Comparison of ENCODE assay signal across 23 cellular contexts in genomic region chr5:53053364-53053763, GRCh38. TPM values are rescaled to one million over a fixed set of nuclear protein-coding genes. Genes with fewer than 3 reads are reported as not detected.
DNase-seq lines count a peak whose midpoint lies in the region; ATAC-seq lines count a peak whose summit lies in the region.
"Had no signal": no experiment of that assay in that cellular context is flagged by ENCODE, and none has a peak within 500 bp of the region (broad histone marks: within the 10 kb centered on the region; RNA-seq: fewer than 3 reads in every experiment).

No MANE protein-coding gene starts in this region.

- no peak overlapping the region for H3K27ac Mint-ChIP-seq in activated CD8-positive, alpha-beta T cell treated with anti-CD3 and anti-CD28 coated beads, Interleukin-2, amount 10 ng/mL, durations not matched to agents 7 days and 5 days
- H3K27ac Mint-ChIP-seq: CD4-positive, CD25-positive, alpha-beta regulatory T cell; CD8-positive, alpha-beta T cell had no signal

- no peak overlapping the region for H2BK15ac ChIP-seq in neuronal stem cell (ENCODE audit: low read length)

- H3K14ac ChIP-seq in neuronal stem cell (ENCODE audit: low read length): no peak overlapping the region

- H3K27ac ChIP-seq in BLaER1 (peak overlapping the region; percentile 60), neuronal stem cell (replicated peaks; ENCODE audit: low read length) (no peak overlapping the region)
- H3K27ac ChIP-seq: A549, C4-2B, GM23248 had no signal

- peaks cover 17% of the 10 kb centered on the region for H3K36me3 Mint-ChIP-seq in activated CD8-positive, alpha-beta T cell treated with anti-CD3 and anti-CD28 coated beads, Interleukin-2, amount 10 ng/mL, durations not matched to agents 7 days and 5 days (ENCODE audit: low read depth)
- H3K36me3 Mint-ChIP-seq: CD4-positive, CD25-positive, alpha-beta regulatory T cell; CD8-positive, alpha-beta T cell had no signal

- H3K4me2 ChIP-seq in BLaER1: peak overlapping the region; percentile 52
- no peak overlapping the region for H3K4me2 ChIP-seq in neuronal stem cell (ENCODE audit: insufficient read depth, low read length, poor library complexity, severe bottlenecking)
- H3K4me2 ChIP-seq: A549 had no signal

- POLR2A ChIA-PET in activated CD8-positive, alpha-beta T cell treated with anti-CD3 and anti-CD28 coated beads, Interleukin-2, amount 10 ng/mL, durations not matched to agents 7 days and 5 days (lab: Charles Lee): no interaction called here

- no peaks in the 10 kb centered on the region for H3K9me3 Mint-ChIP-seq in activated CD8-positive, alpha-beta T cell treated with anti-CD3 and anti-CD28 coated beads, Interleukin-2, amount 10 ng/mL, durations not matched to agents 7 days and 5 days (ENCODE audit: insufficient read depth)
- H3K9me3 Mint-ChIP-seq: CD4-positive, CD25-positive, alpha-beta regulatory T cell; CD8-positive, alpha-beta T cell had no signal

- H3K27me3 ChIP-seq in BLaER1 (no peaks in the 10 kb centered on the region), neuronal stem cell (ENCODE audit: control insufficient read depth in 3 of 3, insufficient read depth in 3 of 3, low read depth in 1 of 3, low read length in 3 of 3) (no peaks in the 10 kb centered on the region)

- H2AK5ac ChIP-seq in neuronal stem cell (ENCODE audit: low read depth, low read length): no peak overlapping the region

- no peaks in the 10 kb centered on the region for H3K79me1 ChIP-seq in neuronal stem cell (ENCODE audit: low read depth, low read length)

- CTCF ChIA-PET in activated CD8-positive, alpha-beta T cell treated with anti-CD3 and anti-CD28 coated beads, Interleukin-2, amount 10 ng/mL, durations not matched to agents 7 days and 5 days (lab: Charles Lee): no interaction called here

- H3K4ac ChIP-seq in neuronal stem cell (ENCODE audit: low read length): no peak overlapping the region

- no peak for ATAC-seq in activated CD8-positive, alpha-beta T cell treated with anti-CD3 and anti-CD28 coated beads, Interleukin-2, amount 10 ng/mL, durations not matched to agents 7 days and 5 days
- ATAC-seq: A549; CD8-positive, alpha-beta T cell; GM12878 had no signal

- H3K4me3 Mint-ChIP-seq in activated CD8-positive, alpha-beta T cell treated with anti-CD3 and anti-CD28 coated beads, Interleukin-2, amount 10 ng/mL, durations not matched to agents 7 days and 5 days: no peak overlapping the region
- H3K4me3 Mint-ChIP-seq: CD4-positive, CD25-positive, alpha-beta regulatory T cell; CD8-positive, alpha-beta T cell had no signal

- H3K23ac ChIP-seq in neuronal stem cell (ENCODE audit: low read depth, low read length, poor library complexity): no peak overlapping the region

- H3K9me3 ChIP-seq in BLaER1: no peaks in the 10 kb centered on the region
- H3K9me3 ChIP-seq in neuronal stem cell (replicated peaks in 1 of 2; ENCODE audit: control insufficient read depth in 2 of 2, insufficient read depth in 1 of 2, low read depth in 1 of 2, low read length in 2 of 2): no peaks in the 10 kb centered on the region
- H3K9me3 ChIP-seq: A549, BE2C, Caco-2 had no signal

- peak overlapping the region; percentile 73 for H2AFZ ChIP-seq in neuronal stem cell (ENCODE audit: low read length)
- H2AFZ ChIP-seq: GM23248 had no signal

- no peak overlapping the region; the same call in 1 of the 2 replicates for H3K4me3 ChIP-seq in BLaER1
- H3K4me3 ChIP-seq in neuronal stem cell (ENCODE audit: low read length in 2 of 2): no peak overlapping the region
- H3K4me3 ChIP-seq: A549, GM12878, GM23248 had no signal

- H3K9ac ChIP-seq in BLaER1 (no peak overlapping the region), neuronal stem cell (ENCODE audit: low read depth, low read length, poor library complexity) (no peak overlapping the region)
- H3K9ac ChIP-seq: GM23248 had no signal

- H3K4me1 ChIP-seq in BLaER1: peaks cover 23% of the 10 kb centered on the region
- H3K4me1 ChIP-seq in neuronal stem cell (ENCODE audit: control insufficient read depth in 2 of 2, insufficient read depth in 1 of 2, low read depth in 1 of 2, low read length in 2 of 2): peaks cover 3 to 9% of the 10 kb centered on the region in 2 donors
- H3K4me1 ChIP-seq: A549, BE2C, Caco-2 had no signal

- H2BK120ac ChIP-seq in neuronal stem cell (ENCODE audit: low read depth, low read length): no peak overlapping the region

- peaks cover 7% of the 10 kb centered on the region for H3K27me3 Mint-ChIP-seq in activated CD8-positive, alpha-beta T cell treated with anti-CD3 and anti-CD28 coated beads, Interleukin-2, amount 10 ng/mL, durations not matched to agents 7 days and 5 days (ENCODE audit: low read depth)

- no peak overlapping the region for H2BK5ac ChIP-seq in neuronal stem cell (ENCODE audit: low read length)

- H4K91ac ChIP-seq in neuronal stem cell (ENCODE audit: low read depth, low read length, poor library complexity): no peak overlapping the region

- no peak overlapping the region for H2BK12ac ChIP-seq in neuronal stem cell (ENCODE audit: low read length)

- no peaks in the 10 kb centered on the region for H3K4me1 Mint-ChIP-seq in activated CD8-positive, alpha-beta T cell treated with anti-CD3 and anti-CD28 coated beads, Interleukin-2, amount 10 ng/mL, durations not matched to agents 7 days and 5 days (ENCODE audit: low read depth)
- H3K4me1 Mint-ChIP-seq: CD4-positive, CD25-positive, alpha-beta regulatory T cell had no signal

- H4K8ac ChIP-seq in neuronal stem cell (ENCODE audit: low read depth, low read length): no peak overlapping the region

- H3K36me3 ChIP-seq in BLaER1 (no peaks in the 10 kb centered on the region), neuronal stem cell (replicated peaks in 1 of 2; ENCODE audit: control insufficient read depth in 2 of 2, insufficient read depth in 2 of 2, low read length in 2 of 2) (no peaks in the 10 kb centered on the region)
- H3K36me3 ChIP-seq: BE2C had no signal

- no peaks in the 10 kb centered on the region for H4K20me1 ChIP-seq in BLaER1

- no CpG with 5 or more reads among the region's 4 CpGs for WGBS in neuronal stem cell (ENCODE audit: extremely low coverage in 2 of 2, insufficient read length in 2 of 2, insufficient replicate concordance in 1 of 2), 2 donors

- no peak overlapping the region for H3K18ac ChIP-seq in neuronal stem cell (ENCODE audit: low read length)

- DNase-seq in ELF-1 (ENCODE audit: low read depth, low spot score) (peak; percentile 72), islet precursor cell (peak; percentile 57), neuronal stem cell (ENCODE audit: low spot score) (no peak), NCI-H345 treated with DMSO at 0.1 percent for 48 hours (lab: John Stamatoyannopoulos, UW; ENCODE audit: unreplicated experiment) (no peak)
- DNase-seq in stimulated activated CD4-positive, alpha-beta T cell treated with anti-CD3 and anti-CD28 coated beads, Interleukin-4, amount 100 ng/mL, for 24 hours: no peak
- DNase-seq in activated CD8-positive, alpha-beta T cell treated with anti-CD3 and anti-CD28 coated beads, Interleukin-2, amount 10 ng/mL, durations not matched to agents 7 days and 5 days: no peak
- DNase-seq: 8988T; ACHN; AML-193; BE2C; Caco-2; CD4-positive, CD25-positive, alpha-beta regulatory T cell; CD8-positive, alpha-beta T cell; DMS153; DND-41; GDM1; GM23248; H7; HCEC 1CT had no signal

RNA-seq across cellular contexts. Expression of gene MOCS2, which starts 56.2 kb away (rescaled TPM):
- 23.4 TPM for polyA plus RNA-seq in neuronal stem cell (2013, experiment 1 of 2)
- 23.6 TPM for polyA plus RNA-seq in neuronal stem cell (2013, experiment 2 of 2)
- 10 to 100 TPM; 30.7 TPM for total RNA-seq in activated CD8-positive, alpha-beta T cell treated with anti-CD3 and anti-CD28 coated beads, Interleukin-2, amount 10 ng/mL, durations not matched to agents 7 days and 5 days

Comparison
In these comparisons a context has a peak if more than half of its experiments do, and no peak if none do; other contexts are left out.
1. DNase-seq: peak in ELF-1 (single experiment) and islet precursor cell (single experiment); none in neuronal stem cell (single experiment), stimulated activated CD4-positive, alpha-beta T cell treated with anti-CD3 and anti-CD28 coated beads, Interleukin-4, amount 100 ng/mL, for 24 hours (single experiment), NCI-H345 treated with DMSO at 0.1 percent for 48 hours (single experiment) and activated CD8-positive, alpha-beta T cell treated with anti-CD3 and anti-CD28 coated beads, Interleukin-2, amount 10 ng/mL, durations not matched to agents 7 days and 5 days (single experiment).